ENCODE assay signal across 1 cellular context in genomic region chr11:68843703-68844312, GRCh38.
TF ChIP-seq lines count a peak whose summit lies in the region.

No MANE protein-coding gene starts in this region.

TF ChIP-seq in HEK293, 187 proteins besides CTCF, POLR2A, EP300 and RAD21 (continued from another document):
- no peak for TF ChIP-seq KLF17 (tag by site-specific recombination; IDR thresholded peaks at IDR 0.05)
